In genomic region chr1:186459161-186459560, GRCh38 we compare ENCODE assay signal across 1 cellular context.
DNase-seq lines count a peak whose midpoint lies in the region; TF ChIP-seq lines count a peak whose summit lies in the region.
"Not testable (repeated sequence)": the region's sequence is repeated elsewhere in the genome, so short reads cannot be mapped to it uniquely, and the experiment has no call there.

No MANE protein-coding gene starts in this region.

- H3K4me3 ChIP-seq in WERI-Rb-1 (ENCODE audit: low read depth, low read length) = peak overlapping the region; percentile 43

- peak; percentile 46 for DNase-seq in WERI-Rb-1

- H3K27me3 ChIP-seq in WERI-Rb-1 (ENCODE audit: insufficient read depth, low read depth, severe bottlenecking) = not testable (repeated sequence)

- H3K27ac ChIP-seq in WERI-Rb-1 = peak overlapping the region; percentile 78

- not testable (repeated sequence) for H3K9me3 ChIP-seq in WERI-Rb-1 (ENCODE audit: severe bottlenecking)

- not testable (repeated sequence) for H3K36me3 ChIP-seq in WERI-Rb-1

- not testable (repeated sequence) for TF ChIP-seq CTCF in WERI-Rb-1 (IDR thresholded peaks at IDR 0.05; ENCODE audit: low read depth, low read length)
